Comparison of ENCODE assay signal across 14 cellular contexts in the genomic region with DNA sequence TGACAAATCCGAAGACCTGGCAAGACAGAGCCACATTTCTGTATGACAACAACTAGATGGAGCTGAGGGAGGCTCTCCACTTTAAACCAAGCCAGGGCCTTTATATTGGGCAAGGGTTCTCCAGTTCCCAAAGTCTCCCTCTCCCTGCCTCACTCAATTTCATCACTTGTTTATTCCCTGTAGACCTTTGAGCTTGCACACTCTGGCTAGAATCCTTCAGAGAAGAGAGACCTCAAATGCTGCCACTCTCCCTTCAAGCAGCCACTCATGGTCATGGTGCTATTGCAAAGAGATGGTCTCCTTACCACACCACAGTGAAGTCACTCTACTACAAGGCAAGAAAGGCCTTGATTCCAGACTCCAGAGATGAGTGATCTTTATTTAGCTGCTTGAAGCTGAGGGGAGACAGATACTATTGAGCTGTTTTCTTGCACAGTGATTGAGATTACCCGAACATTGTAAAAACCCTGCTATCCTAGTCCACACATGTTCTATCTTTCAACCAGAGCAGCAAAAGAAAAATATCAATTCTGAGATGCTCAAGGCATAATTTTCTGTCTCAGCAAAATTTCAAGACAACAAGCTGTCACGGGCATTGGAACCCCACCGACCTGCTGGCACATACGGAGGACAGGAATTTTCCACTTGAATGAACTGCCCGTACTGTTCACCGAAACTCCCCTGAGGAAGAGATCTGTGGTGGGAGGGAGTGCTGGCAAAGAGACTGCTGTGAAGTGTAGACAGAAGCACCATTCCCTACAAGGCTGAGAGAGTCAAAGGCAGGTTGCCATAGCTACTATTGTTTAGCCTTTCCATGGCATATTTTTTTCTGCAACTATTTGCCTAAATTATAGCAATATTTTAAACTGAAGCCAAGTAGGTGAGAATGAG.
A peak's percentile ranks its signal among the peaks of the same experiment; 100 is the strongest.
DNase-seq lines count a peak whose midpoint lies in the region; ATAC-seq and TF ChIP-seq lines count a peak whose summit lies in the region.
"Had no signal": no experiment of that assay in that cellular context is flagged by ENCODE, and none has a peak within 500 bp of the region (broad histone marks: within the 10 kb centered on the region; RNA-seq: fewer than 3 reads in every experiment).

No MANE protein-coding gene starts in this region.

- H3K4me1 Mint-ChIP-seq in activated naive CD4-positive, alpha-beta T cell treated with anti-CD3 and anti-CD28 coated beads for 36 hours (ENCODE audit: low read depth): peaks cover 27% of the 10 kb centered on the region
- peaks cover 69% of the 10 kb centered on the region for H3K4me1 Mint-ChIP-seq in WTC11
- H3K4me1 Mint-ChIP-seq: activated naive CD8-positive, alpha-beta T cell treated with anti-CD3 and anti-CD28 coated beads, Interleukin-2, amount 10 ng/mL, durations not matched to agents 7 days and 5 days had no signal

- no peaks in the 10 kb centered on the region for H3K9me3 Mint-ChIP-seq in activated naive CD4-positive, alpha-beta T cell treated with anti-CD3 and anti-CD28 coated beads for 36 hours
- H3K9me3 Mint-ChIP-seq in WTC11: peaks cover 11% of the 10 kb centered on the region
- H3K9me3 Mint-ChIP-seq: neural crest cell had no signal

- H3K4me3 Mint-ChIP-seq in activated naive CD4-positive, alpha-beta T cell treated with anti-CD3 and anti-CD28 coated beads for 36 hours: no peak overlapping the region
- peak overlapping the region; percentile 2; the same call in 1 of the 2 replicates for H3K4me3 Mint-ChIP-seq in WTC11
- H3K4me3 Mint-ChIP-seq: activated naive CD8-positive, alpha-beta T cell treated with anti-CD3 and anti-CD28 coated beads, Interleukin-2, amount 10 ng/mL, durations not matched to agents 7 days and 5 days; neural crest cell had no signal

- POLR2A ChIA-PET in WTC11 (lab: Charles Lee): no interaction called here

- peak overlapping the region; percentile 39 for H3K27ac Mint-ChIP-seq in activated naive CD4-positive, alpha-beta T cell treated with anti-CD3 and anti-CD28 coated beads for 36 hours
- H3K27ac Mint-ChIP-seq in WTC11: peak overlapping the region; percentile 72; the same call in 1 of the 2 replicates
- H3K27ac Mint-ChIP-seq: activated naive CD8-positive, alpha-beta T cell treated with anti-CD3 and anti-CD28 coated beads, Interleukin-2, amount 10 ng/mL, durations not matched to agents 7 days and 5 days had no signal

- intact Hi-C loops in activated naive CD4-positive, alpha-beta T cell treated with anti-CD3 and anti-CD28 coated beads for 36 hours (cut with micrococcal nuclease): loop anchor here (5.0 kb wide), 1 partner anchor 342 kb away; no protein-coding TSS in a partner anchor
- intact Hi-C loops in sciatic nerve (cut with DNase I): no loop called here

- H3K27me3 Mint-ChIP-seq in activated naive CD4-positive, alpha-beta T cell treated with anti-CD3 and anti-CD28 coated beads for 36 hours (ENCODE audit: low read depth): peaks cover 41% of the 10 kb centered on the region
- no peaks in the 10 kb centered on the region; the same call in 1 of the 2 replicates for H3K27me3 Mint-ChIP-seq in WTC11 (ENCODE audit: low read depth)

- TF ChIP-seq POLR2A in erythroblast (IDR thresholded peaks at IDR 0.05; ENCODE audit: low read length): no peak

- no peaks in the 10 kb centered on the region for H3K36me3 Mint-ChIP-seq in activated naive CD4-positive, alpha-beta T cell treated with anti-CD3 and anti-CD28 coated beads for 36 hours (ENCODE audit: low read depth)
- peaks cover 2% of the 10 kb centered on the region; the same call in 1 of the 2 replicates for H3K36me3 Mint-ChIP-seq in WTC11
- H3K36me3 Mint-ChIP-seq: activated naive CD8-positive, alpha-beta T cell treated with anti-CD3 and anti-CD28 coated beads, Interleukin-2, amount 10 ng/mL, durations not matched to agents 7 days and 5 days had no signal

- no peak for DNase-seq in activated naive CD4-positive, alpha-beta T cell treated with anti-CD3 and anti-CD28 coated beads for 36 hours
- DNase-seq in activated naive CD4-positive, alpha-beta T cell treated with anti-CD3 and anti-CD28 coated beads, Interleukin-2, amount 50 U/mL, for 16 hours: no peak
- DNase-seq in WTC11 (ENCODE audit: low spot score) (no peak), hippocampal formation (lab: John Stamatoyannopoulos, UW) (peak; percentile 1 to 19), sciatic nerve (ENCODE audit: low spot score) (no peak), erythroblast (lab: John Stamatoyannopoulos, UW) (no peak)
- DNase-seq: activated naive CD8-positive, alpha-beta T cell treated with anti-CD3 and anti-CD28 coated beads, Interleukin-2, amount 10 ng/mL, durations not matched to agents 7 days and 5 days; colonic mucosa; MM.1S; NCI-H2107; stomach had no signal

- CTCF ChIA-PET in activated naive CD4-positive, alpha-beta T cell treated with anti-CD3 and anti-CD28 coated beads for 36 hours (lab: Charles Lee): interaction anchor here (0.5 kb wide), 1 partner anchor 257 kb away, joined by 4 read pairs; no protein-coding TSS in a partner anchor
- CTCF ChIA-PET in WTC11 (lab: Charles Lee): no interaction called here

- ATAC-seq in WTC11: peak; percentile 77; the same call in 1 of the 2 replicates
- peak; percentile 86 for ATAC-seq in sciatic nerve
- no peak for ATAC-seq in HG03108 (IDR thresholded peaks at IDR 0.05; ENCODE audit: unreplicated experiment)
- no peak for ATAC-seq in GM21390 (IDR thresholded peaks at IDR 0.05; ENCODE audit: unreplicated experiment)

- no peak for TF ChIP-seq CTCF in WTC11 (IDR thresholded peaks at IDR 0.05)

TF ChIP-seq in WTC11, 78 proteins besides CTCF, POLR2A, EP300 and RAD21:
- no peak for TF ChIP-seq ESRRA (CRISPR knock-in tag; IDR thresholded peaks at IDR 0.05; ENCODE audit: borderline replicate concordance)
- no peak for TF ChIP-seq HMGA2 (CRISPR knock-in tag; IDR thresholded peaks at IDR 0.05)
- TF ChIP-seq ZNF121 (CRISPR knock-in tag; IDR thresholded peaks at IDR 0.05): 0 out of 2 replicates have a peak, but pooled peaks have one; percentile 18
- TF ChIP-seq CBFB (CRISPR knock-in tag; IDR thresholded peaks at IDR 0.05; ENCODE audit: low read depth): no peak
TF ChIP-seq in WTC11: peak in this region for 1.

Comparison
In these comparisons a context has a peak if more than half of its experiments do, and no peak if none do; other contexts are left out.
1. DNase-seq: peak in hippocampal formation (2 of 2); none in activated naive CD4-positive, alpha-beta T cell treated with anti-CD3 and anti-CD28 coated beads for 36 hours (single experiment), activated naive CD4-positive, alpha-beta T cell treated with anti-CD3 and anti-CD28 coated beads, Interleukin-2, amount 50 U/mL, for 16 hours (single experiment), WTC11 (single experiment), sciatic nerve (single experiment) and erythroblast (0 of 2).
2. ATAC-seq: peak in WTC11 (single experiment) and sciatic nerve (single experiment); none in HG03108 (single experiment) and GM21390 (single experiment).